Comparison of ENCODE assay signal across 1 cellular context in genomic region chr15:63089260-63090043, GRCh38.
TF ChIP-seq lines count a peak whose summit lies in the region.

No MANE protein-coding gene starts in this region.

TF ChIP-seq in HepG2, 621 proteins besides CTCF, POLR2A, EP300 and RAD21 (continues in another document):
- TF ChIP-seq YEATS4 (CRISPR knock-in tag; IDR thresholded peaks at IDR 0.05; ENCODE audit: borderline replicate concordance) = no peak
- TF ChIP-seq ZNF501 (CRISPR knock-in tag; IDR thresholded peaks at IDR 0.05) = no peak
- no peak for TF ChIP-seq ZNF557 (CRISPR knock-in tag; IDR thresholded peaks at IDR 0.05)
- no peak for TF ChIP-seq ZNF746 (CRISPR knock-in tag; IDR thresholded peaks at IDR 0.05)
- TF ChIP-seq ZNF382 (CRISPR knock-in tag; IDR thresholded peaks at IDR 0.05; ENCODE audit: borderline replicate concordance) = no peak
- TF ChIP-seq CEBPG (CRISPR knock-in tag; IDR thresholded peaks at IDR 0.05) = 0 out of 2 replicates have a peak, but pooled peaks have one; percentile 16
- TF ChIP-seq MTERF4 (CRISPR knock-in tag; IDR thresholded peaks at IDR 0.05) = no peak
- no peak for TF ChIP-seq ZNF414 (CRISPR knock-in tag; IDR thresholded peaks at IDR 0.05)
- TF ChIP-seq TEAD3 (CRISPR knock-in tag; optimal IDR thresholded peaks at IDR 0.05; ENCODE audit: borderline replicate concordance) = peak; percentile 26
- TF ChIP-seq ZNF512 (CRISPR knock-in tag; IDR thresholded peaks at IDR 0.05) = no peak
- TF ChIP-seq ZNF136 (CRISPR knock-in tag; IDR thresholded peaks at IDR 0.05; ENCODE audit: low read depth) = no peak
- TF ChIP-seq AKNA (CRISPR knock-in tag; IDR thresholded peaks at IDR 0.05; ENCODE audit: borderline replicate concordance) = no peak
- 0 out of 2 replicates have a peak, but pooled peaks have one; percentile 35 for TF ChIP-seq ATF3 (CRISPR knock-in tag; IDR thresholded peaks at IDR 0.05)
- no peak for TF ChIP-seq ZNF3 (CRISPR knock-in tag; IDR thresholded peaks at IDR 0.05)
- no peak for TF ChIP-seq DR1 (CRISPR knock-in tag; IDR thresholded peaks at IDR 0.05)
- TF ChIP-seq ZSCAN30 (CRISPR knock-in tag; IDR thresholded peaks at IDR 0.05) = no peak
- no peak for TF ChIP-seq ZNF33B (CRISPR knock-in tag; IDR thresholded peaks at IDR 0.05)
- TF ChIP-seq, protein P1, sequence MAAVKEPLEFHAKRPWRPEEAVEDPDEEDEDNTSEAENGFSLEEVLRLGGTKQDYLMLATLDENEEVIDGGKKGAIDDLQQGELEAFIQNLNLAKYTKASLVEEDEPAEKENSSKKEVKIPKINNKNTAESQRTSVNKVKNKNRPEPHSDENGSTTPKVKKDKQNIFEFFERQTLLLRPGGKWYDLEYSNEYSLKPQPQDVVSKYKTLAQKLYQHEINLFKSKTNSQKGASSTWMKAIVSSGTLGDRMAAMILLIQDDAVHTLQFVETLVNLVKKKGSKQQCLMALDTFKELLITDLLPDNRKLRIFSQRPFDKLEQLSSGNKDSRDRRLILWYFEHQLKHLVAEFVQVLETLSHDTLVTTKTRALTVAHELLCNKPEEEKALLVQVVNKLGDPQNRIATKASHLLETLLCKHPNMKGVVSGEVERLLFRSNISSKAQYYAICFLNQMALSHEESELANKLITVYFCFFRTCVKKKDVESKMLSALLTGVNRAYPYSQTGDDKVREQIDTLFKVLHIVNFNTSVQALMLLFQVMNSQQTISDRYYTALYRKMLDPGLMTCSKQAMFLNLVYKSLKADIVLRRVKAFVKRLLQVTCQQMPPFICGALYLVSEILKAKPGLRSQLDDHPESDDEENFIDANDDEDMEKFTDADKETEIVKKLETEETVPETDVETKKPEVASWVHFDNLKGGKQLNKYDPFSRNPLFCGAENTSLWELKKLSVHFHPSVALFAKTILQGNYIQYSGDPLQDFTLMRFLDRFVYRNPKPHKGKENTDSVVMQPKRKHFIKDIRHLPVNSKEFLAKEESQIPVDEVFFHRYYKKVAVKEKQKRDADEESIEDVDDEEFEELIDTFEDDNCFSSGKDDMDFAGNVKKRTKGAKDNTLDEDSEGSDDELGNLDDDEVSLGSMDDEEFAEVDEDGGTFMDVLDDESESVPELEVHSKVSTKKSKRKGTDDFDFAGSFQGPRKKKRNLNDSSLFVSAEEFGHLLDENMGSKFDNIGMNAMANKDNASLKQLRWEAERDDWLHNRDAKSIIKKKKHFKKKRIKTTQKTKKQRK (IDR thresholded peaks at IDR 0.05; ENCODE audit: low read length) = no peak
- TF ChIP-seq KMT2A (CRISPR knock-in tag; IDR thresholded peaks at IDR 0.05) = no peak
- 0 out of 2 replicates have a peak, but pooled peaks have one; percentile 1 for TF ChIP-seq ZNF121 (CRISPR knock-in tag; IDR thresholded peaks at IDR 0.05)
- no peak for TF ChIP-seq NCOA5 (CRISPR knock-in tag; IDR thresholded peaks at IDR 0.05)
- no peak for TF ChIP-seq SNAPC4 (CRISPR knock-in tag; IDR thresholded peaks at IDR 0.05)
- no peak for TF ChIP-seq ZNF775 (CRISPR knock-in tag; IDR thresholded peaks at IDR 0.05; ENCODE audit: borderline replicate concordance)
- TF ChIP-seq ZNF251 (CRISPR knock-in tag; IDR thresholded peaks at IDR 0.05) = no peak
- TF ChIP-seq, protein P2, sequence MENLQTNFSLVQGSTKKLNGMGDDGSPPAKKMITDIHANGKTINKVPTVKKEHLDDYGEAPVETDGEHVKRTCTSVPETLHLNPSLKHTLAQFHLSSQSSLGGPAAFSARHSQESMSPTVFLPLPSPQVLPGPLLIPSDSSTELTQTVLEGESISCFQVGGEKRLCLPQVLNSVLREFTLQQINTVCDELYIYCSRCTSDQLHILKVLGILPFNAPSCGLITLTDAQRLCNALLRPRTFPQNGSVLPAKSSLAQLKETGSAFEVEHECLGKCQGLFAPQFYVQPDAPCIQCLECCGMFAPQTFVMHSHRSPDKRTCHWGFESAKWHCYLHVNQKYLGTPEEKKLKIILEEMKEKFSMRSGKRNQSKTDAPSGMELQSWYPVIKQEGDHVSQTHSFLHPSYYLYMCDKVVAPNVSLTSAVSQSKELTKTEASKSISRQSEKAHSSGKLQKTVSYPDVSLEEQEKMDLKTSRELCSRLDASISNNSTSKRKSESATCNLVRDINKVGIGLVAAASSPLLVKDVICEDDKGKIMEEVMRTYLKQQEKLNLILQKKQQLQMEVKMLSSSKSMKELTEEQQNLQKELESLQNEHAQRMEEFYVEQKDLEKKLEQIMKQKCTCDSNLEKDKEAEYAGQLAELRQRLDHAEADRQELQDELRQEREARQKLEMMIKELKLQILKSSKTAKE (CRISPR knock-in tag; IDR thresholded peaks at IDR 0.05; ENCODE audit: borderline replicate concordance) = no peak
- TF ChIP-seq, protein P3, sequence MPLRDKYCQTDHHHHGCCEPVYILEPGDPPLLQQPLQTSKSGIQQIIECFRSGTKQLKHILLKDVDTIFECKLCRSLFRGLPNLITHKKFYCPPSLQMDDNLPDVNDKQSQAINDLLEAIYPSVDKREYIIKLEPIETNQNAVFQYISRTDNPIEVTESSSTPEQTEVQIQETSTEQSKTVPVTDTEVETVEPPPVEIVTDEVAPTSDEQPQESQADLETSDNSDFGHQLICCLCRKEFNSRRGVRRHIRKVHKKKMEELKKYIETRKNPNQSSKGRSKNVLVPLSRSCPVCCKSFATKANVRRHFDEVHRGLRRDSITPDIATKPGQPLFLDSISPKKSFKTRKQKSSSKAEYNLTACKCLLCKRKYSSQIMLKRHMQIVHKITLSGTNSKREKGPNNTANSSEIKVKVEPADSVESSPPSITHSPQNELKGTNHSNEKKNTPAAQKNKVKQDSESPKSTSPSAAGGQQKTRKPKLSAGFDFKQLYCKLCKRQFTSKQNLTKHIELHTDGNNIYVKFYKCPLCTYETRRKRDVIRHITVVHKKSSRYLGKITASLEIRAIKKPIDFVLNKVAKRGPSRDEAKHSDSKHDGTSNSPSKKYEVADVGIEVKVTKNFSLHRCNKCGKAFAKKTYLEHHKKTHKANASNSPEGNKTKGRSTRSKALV (CRISPR knock-in tag; IDR thresholded peaks at IDR 0.05) = no peak
- TF ChIP-seq ETV5 (CRISPR knock-in tag; IDR thresholded peaks at IDR 0.05; ENCODE audit: borderline replicate concordance) = peak; percentile 13; the same call in 1 of the 2 replicates
- TF ChIP-seq MEIS1 (CRISPR knock-in tag; IDR thresholded peaks at IDR 0.05; ENCODE audit: borderline replicate concordance) = no peak
- TF ChIP-seq, protein P4, sequence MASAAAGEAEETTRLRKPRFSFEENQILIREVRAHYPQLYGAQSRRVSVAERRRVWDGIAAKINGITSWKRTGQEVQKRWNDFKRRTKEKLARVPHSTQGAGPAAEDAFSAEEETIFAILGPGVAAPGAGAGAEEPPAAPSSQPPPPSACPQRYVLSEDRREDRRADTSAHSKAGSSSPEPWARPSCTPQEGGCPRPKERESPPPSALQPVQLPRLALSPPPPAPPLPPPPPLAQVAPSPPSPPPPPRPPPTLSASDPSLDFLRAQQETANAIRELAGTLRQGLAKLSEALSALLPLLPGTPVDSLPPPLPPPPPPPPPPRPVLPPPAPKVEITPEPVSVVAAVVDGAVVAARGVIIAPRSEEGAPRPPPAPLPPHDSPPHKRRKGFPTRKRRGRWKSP (CRISPR knock-in tag; IDR thresholded peaks at IDR 0.05) = no peak
- no peak for TF ChIP-seq ZNF20 (CRISPR knock-in tag; IDR thresholded peaks at IDR 0.05)
- TF ChIP-seq ZNF777 (CRISPR knock-in tag; IDR thresholded peaks at IDR 0.05) = no peak
- peak; percentile 47; the same call in 1 of the 2 replicates for TF ChIP-seq CEBPB (IDR thresholded peaks at IDR 0.05; ENCODE audit: borderline replicate concordance, low read depth, low read length)
- no peak for TF ChIP-seq U2AF1 (optimal IDR thresholded peaks at IDR 0.05; ENCODE audit: low read depth, low read length)
